ENCODE assay signal across 10 cellular contexts in genomic region chr15:80856809-80857377, GRCh38.
A peak's percentile ranks its signal among the peaks of the same experiment; 100 is the strongest.
DNase-seq lines count a peak whose midpoint lies in the region; ATAC-seq lines count a peak whose summit lies in the region.
"Had no signal": no experiment of that assay in that cellular context is flagged by ENCODE, and none has a peak within 500 bp of the region (broad histone marks: within the 10 kb centered on the region; RNA-seq: fewer than 3 reads in every experiment).

No MANE protein-coding gene starts in this region.

- no peak overlapping the region for H3K4me3 Mint-ChIP-seq in activated naive CD8-positive, alpha-beta T cell treated with anti-CD3 and anti-CD28 coated beads, Interleukin-2, amount 10 ng/mL, durations not matched to agents 7 days and 5 days
- H3K4me3 Mint-ChIP-seq in activated naive CD8-positive, alpha-beta T cell treated with anti-CD3 and anti-CD28 coated beads for 36 hours: no peak overlapping the region
- H3K4me3 Mint-ChIP-seq in T-helper 2 cell treated with Interferon-gamma antibody and Interleukin-4, amounts not matched to agents 5 μg/mL and 100 μg/mL, for 36 hours: no peak overlapping the region

- peaks cover 24% of the 10 kb centered on the region for H3K27me3 Mint-ChIP-seq in activated naive CD8-positive, alpha-beta T cell treated with anti-CD3 and anti-CD28 coated beads, Interleukin-2, amount 10 ng/mL, durations not matched to agents 7 days and 5 days
- H3K27me3 Mint-ChIP-seq in activated naive CD8-positive, alpha-beta T cell treated with anti-CD3 and anti-CD28 coated beads for 36 hours: no peaks in the 10 kb centered on the region
- peaks cover 4% of the 10 kb centered on the region for H3K27me3 Mint-ChIP-seq in T-helper 2 cell treated with Interferon-gamma antibody and Interleukin-4, amounts not matched to agents 5 μg/mL and 100 μg/mL, for 36 hours (ENCODE audit: low read depth)

- no peak for DNase-seq in activated naive CD8-positive, alpha-beta T cell treated with anti-CD3 and anti-CD28 coated beads, Interleukin-2, amount 10 ng/mL, durations not matched to agents 7 days and 5 days
- DNase-seq in activated naive CD8-positive, alpha-beta T cell treated with anti-CD3 and anti-CD28 coated beads for 36 hours: no peak
- DNase-seq in T-helper 2 cell treated with Interferon-gamma antibody and Interleukin-4, amounts not matched to agents 5 μg/mL and 100 μg/mL, for 36 hours (ENCODE audit: low spot score): no peak
- DNase-seq in left colon: peak; percentile 72
- DNase-seq in RPMI8226: no peak
- no peak for DNase-seq in central memory CD4-positive, alpha-beta T cell
- DNase-seq in T-helper 9 cell: no peak
- DNase-seq: activated naive CD4-positive, alpha-beta T cell treated with Interleukin-2 at 50 U/mL for 16 hours; stimulated activated CD4-positive, alpha-beta T cell treated with anti-CD3 and anti-CD28 coated beads, Interleukin-1b, Interleukin-23, amount 100 ng/mL, for 48 hours had no signal

- H3K9me3 Mint-ChIP-seq in activated naive CD8-positive, alpha-beta T cell treated with anti-CD3 and anti-CD28 coated beads, Interleukin-2, amount 10 ng/mL, durations not matched to agents 7 days and 5 days: no peaks in the 10 kb centered on the region
- no peaks in the 10 kb centered on the region for H3K9me3 Mint-ChIP-seq in activated naive CD8-positive, alpha-beta T cell treated with anti-CD3 and anti-CD28 coated beads for 36 hours
- H3K9me3 Mint-ChIP-seq in T-helper 2 cell treated with Interferon-gamma antibody and Interleukin-4, amounts not matched to agents 5 μg/mL and 100 μg/mL, for 36 hours: no peaks in the 10 kb centered on the region

- POLR2A ChIA-PET in activated naive CD8-positive, alpha-beta T cell treated with anti-CD3 and anti-CD28 coated beads, Interleukin-2, amount 10 ng/mL, durations not matched to agents 7 days and 5 days (lab: Charles Lee): no interaction called here

- intact Hi-C loops in left colon (cut with DNase I, micrococcal nuclease): no loop called here

- peak; percentile 71 for ATAC-seq in activated naive CD8-positive, alpha-beta T cell treated with anti-CD3 and anti-CD28 coated beads, Interleukin-2, amount 10 ng/mL, durations not matched to agents 7 days and 5 days (ENCODE audit: low read depth)
- peak; percentile 88 for ATAC-seq in left colon
- ATAC-seq in activated CD4-positive, CD25-positive, alpha-beta regulatory T cell treated with anti-CD3 and anti-CD28 coated beads, Interleukin-2, amount 50 U/mL, for 24 hours: no peak

- peaks cover 18% of the 10 kb centered on the region for H3K4me1 Mint-ChIP-seq in activated naive CD8-positive, alpha-beta T cell treated with anti-CD3 and anti-CD28 coated beads, Interleukin-2, amount 10 ng/mL, durations not matched to agents 7 days and 5 days
- peaks cover 13% of the 10 kb centered on the region for H3K4me1 Mint-ChIP-seq in activated naive CD8-positive, alpha-beta T cell treated with anti-CD3 and anti-CD28 coated beads for 36 hours
- peaks cover 17% of the 10 kb centered on the region for H3K4me1 Mint-ChIP-seq in T-helper 2 cell treated with Interferon-gamma antibody and Interleukin-4, amounts not matched to agents 5 μg/mL and 100 μg/mL, for 36 hours (ENCODE audit: low read depth)

- H3K27ac Mint-ChIP-seq in activated naive CD8-positive, alpha-beta T cell treated with anti-CD3 and anti-CD28 coated beads, Interleukin-2, amount 10 ng/mL, durations not matched to agents 7 days and 5 days: peak overlapping the region; percentile 11
- no peak overlapping the region for H3K27ac Mint-ChIP-seq in activated naive CD8-positive, alpha-beta T cell treated with anti-CD3 and anti-CD28 coated beads for 36 hours
- peak overlapping the region; percentile 11 for H3K27ac Mint-ChIP-seq in T-helper 2 cell treated with Interferon-gamma antibody and Interleukin-4, amounts not matched to agents 5 μg/mL and 100 μg/mL, for 36 hours

- H3K36me3 Mint-ChIP-seq in activated naive CD8-positive, alpha-beta T cell treated with anti-CD3 and anti-CD28 coated beads, Interleukin-2, amount 10 ng/mL, durations not matched to agents 7 days and 5 days: peaks cover 1% of the 10 kb centered on the region
- H3K36me3 Mint-ChIP-seq in activated naive CD8-positive, alpha-beta T cell treated with anti-CD3 and anti-CD28 coated beads for 36 hours: no peaks in the 10 kb centered on the region
- H3K36me3 Mint-ChIP-seq in T-helper 2 cell treated with Interferon-gamma antibody and Interleukin-4, amounts not matched to agents 5 μg/mL and 100 μg/mL, for 36 hours (ENCODE audit: low read depth): no peaks in the 10 kb centered on the region

Comparison
In these comparisons a context has a peak if more than half of its experiments do, and no peak if none do; other contexts are left out.
1. ATAC-seq: peak in activated naive CD8-positive, alpha-beta T cell treated with anti-CD3 and anti-CD28 coated beads, Interleukin-2, amount 10 ng/mL, durations not matched to agents 7 days and 5 days (single experiment) and left colon (single experiment); none in activated CD4-positive, CD25-positive, alpha-beta regulatory T cell treated with anti-CD3 and anti-CD28 coated beads, Interleukin-2, amount 50 U/mL, for 24 hours (0 of 2).
2. DNase-seq: peak in left colon (2 of 2); none in activated naive CD8-positive, alpha-beta T cell treated with anti-CD3 and anti-CD28 coated beads, Interleukin-2, amount 10 ng/mL, durations not matched to agents 7 days and 5 days (single experiment), activated naive CD8-positive, alpha-beta T cell treated with anti-CD3 and anti-CD28 coated beads for 36 hours (single experiment), T-helper 2 cell treated with Interferon-gamma antibody and Interleukin-4, amounts not matched to agents 5 μg/mL and 100 μg/mL, for 36 hours (single experiment), RPMI8226 (single experiment), central memory CD4-positive, alpha-beta T cell (single experiment) and T-helper 9 cell (single experiment).